ENCODE assay signal across 18 cellular contexts in the genomic region with DNA sequence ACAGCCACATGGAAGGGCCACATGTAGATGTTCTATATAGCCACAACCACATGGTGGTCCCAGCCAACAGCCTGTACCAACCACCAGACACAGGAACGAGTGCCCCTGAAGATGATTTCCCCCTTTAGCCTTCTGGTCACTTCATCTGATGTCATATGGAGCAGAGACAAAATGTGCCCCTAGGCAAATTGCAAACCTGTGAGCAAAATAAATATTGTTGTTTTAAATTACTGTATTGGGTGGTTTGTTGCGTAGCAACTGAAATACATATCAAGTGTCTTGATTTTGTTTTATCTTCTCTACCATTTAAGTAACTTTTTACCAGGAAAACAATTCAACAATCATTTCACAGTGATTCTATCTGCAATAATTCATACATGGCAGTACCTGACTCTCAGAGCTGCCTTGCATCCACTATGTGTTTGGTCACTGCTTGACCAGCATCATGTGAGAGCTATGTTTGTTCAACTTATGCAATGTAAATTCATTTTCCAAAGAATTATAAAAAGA.
"Had no signal": no experiment of that assay in that cellular context is flagged by ENCODE, and none has a peak within 500 bp of the region (broad histone marks: within the 10 kb centered on the region; RNA-seq: fewer than 3 reads in every experiment).

No MANE protein-coding gene starts in this region.

- H3K27ac ChIP-seq: ascending aorta, breast epithelium, gastrocnemius medialis, heart left ventricle, prostate gland had no signal

- H3K27me3 ChIP-seq: ascending aorta, breast epithelium, gastrocnemius medialis, heart left ventricle had no signal

- ATAC-seq: activated CD4-positive, CD25-positive, alpha-beta regulatory T cell treated with anti-CD3 and anti-CD28 coated beads, Interleukin-2, amount 50 U/mL, for 24 hours; activated T-helper 17 cell treated with anti-CD3 and anti-CD28 coated beads, Interleukin-2, amount 50 U/mL, for 72 hours; effector memory CD8-positive, alpha-beta T cell; gastrocnemius medialis; heart left ventricle; left lobe of liver; right cardiac atrium; stimulated activated naive CD8-positive, alpha-beta T cell treated with anti-CD3 and anti-CD28 coated beads, Interleukin-15, Interleukin-2, amounts not matched to agents 100 U/mL and 50 U/mL, for 24 hours had no signal

- H3K36me3 ChIP-seq: ascending aorta, breast epithelium, gastrocnemius medialis, heart left ventricle, prostate gland had no signal

- H3K4me2 ChIP-seq: smooth muscle cell had no signal

- DNase-seq: activated CD4-positive, alpha-beta T cell treated with anti-CD3 and anti-CD28 coated beads, Interleukin-2, amount 50 U/mL, for 4 hours; activated naive CD4-positive, alpha-beta T cell treated with Interleukin-2 at 50 U/mL for 16 hours; activated T-cell treated with anti-CD3 and anti-CD28 coated beads for 4 hours; effector memory CD8-positive, alpha-beta T cell; gastrocnemius medialis; heart left ventricle; midbrain; stimulated activated naive CD8-positive, alpha-beta T cell treated with anti-CD3 and anti-CD28 coated beads, Interleukin-15, Interleukin-2, amounts not matched to agents 100 U/mL and 50 U/mL, for 24 hours; T-helper 9 cell had no signal

- H3K4me3 ChIP-seq: ascending aorta, breast epithelium, gastrocnemius medialis, heart left ventricle, prostate gland, smooth muscle cell had no signal

- H3K4me1 ChIP-seq: ascending aorta, breast epithelium, prostate gland had no signal

- H3K9me3 ChIP-seq: ascending aorta, breast epithelium, gastrocnemius medialis, heart left ventricle, prostate gland had no signal

- FAIRE-seq: keratinocyte had no signal
